ENCODE assay signal across 26 cellular contexts in the genomic region with DNA sequence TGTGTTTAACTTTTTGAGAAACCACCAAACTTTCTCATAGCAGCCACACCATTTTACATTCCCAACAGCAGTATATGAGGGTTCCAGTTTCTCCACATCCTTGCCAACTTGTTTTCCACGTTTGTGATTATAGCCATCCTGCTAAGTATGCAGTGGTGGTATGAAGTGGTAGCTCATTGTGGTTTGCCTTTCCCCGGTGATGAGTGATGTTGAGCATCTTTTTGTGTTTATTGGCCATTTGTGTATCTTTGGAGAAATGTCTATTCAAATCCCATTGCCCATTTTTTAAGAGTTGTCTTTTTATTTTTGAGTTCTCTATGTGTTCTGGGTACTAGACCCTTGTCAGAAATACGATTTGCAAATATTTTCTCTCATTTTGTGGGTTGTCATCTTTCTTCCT. TPM values are rescaled to one million over a fixed set of nuclear protein-coding genes. Genes with fewer than 3 reads are reported as not detected.
DNase-seq lines count a peak whose midpoint lies in the region; ATAC-seq and TF ChIP-seq lines count a peak whose summit lies in the region.
"Had no signal": no experiment of that assay in that cellular context is flagged by ENCODE, and none has a peak within 500 bp of the region (broad histone marks: within the 10 kb centered on the region; RNA-seq: fewer than 3 reads in every experiment).

No MANE protein-coding gene starts in this region.

- H3K27ac ChIP-seq in mesenchymal stem cell (ENCODE audit: low read length, poor library complexity, severe bottlenecking) = no peak overlapping the region
- H3K27ac ChIP-seq: HL-60, SJCRH30 had no signal

- no peak overlapping the region for H2AK5ac ChIP-seq in mesenchymal stem cell (ENCODE audit: low read length, severe bottlenecking)

- H3K23ac ChIP-seq in mesenchymal stem cell (ENCODE audit: low read length in 2 of 2) = no peak overlapping the region

- 84% methylated on average over 3 of the region's 3 CpGs for WGBS in mesenchymal stem cell

- peaks cover 27% of the 10 kb centered on the region for H3K4me1 Mint-ChIP-seq in activated T-cell treated with anti-CD3 and anti-CD28 coated beads, Interleukin-2, amount 50 U/mL, for 24 hours (ENCODE audit: low read depth)
- H3K4me1 Mint-ChIP-seq in HFFc6 (ENCODE audit: low read depth) = peaks cover 10% of the 10 kb centered on the region; the same call in 1 of the 2 replicates
- peaks cover 5 to 6% of the 10 kb centered on the region in 2 donors for H3K4me1 Mint-ChIP-seq in natural killer cell

- H3K4me3 ChIP-seq in AG10803 (ENCODE audit: low read length) (no peak overlapping the region), mesenchymal stem cell (ENCODE audit: insufficient read depth in 1 of 2, low read depth in 1 of 2, low read length in 2 of 2) (no peak overlapping the region)
- H3K4me3 ChIP-seq: K562, SJCRH30 had no signal

- no peak overlapping the region for H3K4ac ChIP-seq in mesenchymal stem cell (ENCODE audit: low read depth in 1 of 2, low read length in 2 of 2)

- H3K9me3 Mint-ChIP-seq in activated T-cell treated with anti-CD3 and anti-CD28 coated beads, Interleukin-2, amount 50 U/mL, for 24 hours = no peaks in the 10 kb centered on the region
- H3K9me3 Mint-ChIP-seq in HFFc6 = no peaks in the 10 kb centered on the region
- no peaks in the 10 kb centered on the region for H3K9me3 Mint-ChIP-seq in natural killer cell
- H3K9me3 Mint-ChIP-seq: CD4-positive, alpha-beta memory T cell had no signal

- H3K4me2 ChIP-seq in mesenchymal stem cell (ENCODE audit: low read length, poor library complexity, severe bottlenecking) = no peak overlapping the region

- H3K4me1 ChIP-seq in mesenchymal stem cell (ENCODE audit: control insufficient read depth, insufficient read depth, low read depth, low read length) = no peaks in the 10 kb centered on the region
- H3K4me1 ChIP-seq: SJCRH30 had no signal

- H2BK15ac ChIP-seq in mesenchymal stem cell (ENCODE audit: low read depth, poor library complexity, severe bottlenecking) = no peak overlapping the region

- H3K27me3 ChIP-seq in mesenchymal stem cell (ENCODE audit: control insufficient read depth in 1 of 2, insufficient read depth in 1 of 2, low read length in 2 of 2) = no peaks in the 10 kb centered on the region
- H3K27me3 ChIP-seq: SJCRH30 had no signal

- no peak overlapping the region for H2BK120ac ChIP-seq in mesenchymal stem cell (ENCODE audit: low read depth, low read length)

- intact Hi-C loops in natural killer cell (cut with micrococcal nuclease) = no loop called here

- no peak overlapping the region for H2BK12ac ChIP-seq in mesenchymal stem cell (ENCODE audit: low read length in 2 of 2)

- no peak overlapping the region for H2AFZ ChIP-seq in mesenchymal stem cell (ENCODE audit: low read depth, low read length)

- H3K36me3 Mint-ChIP-seq in activated T-cell treated with anti-CD3 and anti-CD28 coated beads, Interleukin-2, amount 50 U/mL, for 24 hours (ENCODE audit: low read depth) = peaks cover 94% of the 10 kb centered on the region
- H3K36me3 Mint-ChIP-seq in HFFc6 (ENCODE audit: low read depth) = peaks cover 56% of the 10 kb centered on the region
- peaks cover 20% of the 10 kb centered on the region for H3K36me3 Mint-ChIP-seq in natural killer cell

- no peak overlapping the region for H3K4me3 Mint-ChIP-seq in activated T-cell treated with anti-CD3 and anti-CD28 coated beads, Interleukin-2, amount 50 U/mL, for 24 hours
- H3K4me3 Mint-ChIP-seq in HFFc6 (no peak overlapping the region), natural killer cell (no peak overlapping the region)
- H3K4me3 Mint-ChIP-seq: CD4-positive, alpha-beta memory T cell had no signal

- no peak overlapping the region for H3K14ac ChIP-seq in mesenchymal stem cell (ENCODE audit: low read length in 2 of 2)

- H3K9me3 ChIP-seq in mesenchymal stem cell (ENCODE audit: control insufficient read depth, low read length) = no peaks in the 10 kb centered on the region
- H3K9me3 ChIP-seq: SJCRH30 had no signal

- DNase-seq in activated T-cell treated with anti-CD3 and anti-CD28 coated beads, Interleukin-2, amount 50 U/mL, for 24 hours = no peak
- DNase-seq in activated T-cell treated with anti-CD3 and anti-CD28 coated beads, Interleukin-2, amount 50 U/mL, for 48 hours = no peak
- DNase-seq in AG10803 (ENCODE audit: low read depth) = peak; percentile 35
- no peak for DNase-seq in HFFc6
- no peak for DNase-seq in mesenchymal stem cell
- no peak for DNase-seq in natural killer cell
- DNase-seq in SHP77 (lab: John Stamatoyannopoulos, UW) = no peak
- DNase-seq in anterior cingulate cortex (lab: John Stamatoyannopoulos, UW) = no peak
- DNase-seq: C1 segment of cervical spinal cord; CD4-positive, alpha-beta memory T cell; COR-L47; GF-D8; HCEC 1CT; Kasumi-1; MV-4-11; NCI-H1105; NCI-H1436 treated with DMSO at 0.1 percent for 48 hours; NCI-H187 treated with DMSO at 0.1 percent for 48 hours; NCI-H2171 treated with DMSO at 0.1 percent for 48 hours; NCI-H345; NCI-H524; NCI-H748 treated with DMSO at 0.1 percent for 48 hours; PC-3; SJCRH30 had no signal

- TF ChIP-seq CTCF in AG10803 (conservative IDR thresholded peaks at IDR 0.05; ENCODE audit: low read length) (no peak), HFFc6 (IDR thresholded peaks at IDR 0.05) (no peak), natural killer cell (IDR thresholded peaks at IDR 0.05) (no peak)

- H3K27me3 Mint-ChIP-seq in activated T-cell treated with anti-CD3 and anti-CD28 coated beads, Interleukin-2, amount 50 U/mL, for 24 hours = no peaks in the 10 kb centered on the region
- H3K27me3 Mint-ChIP-seq in HFFc6 (ENCODE audit: insufficient read depth) (no peaks in the 10 kb centered on the region), natural killer cell (ENCODE audit: low read depth in 2 of 2) (no peaks in the 10 kb centered on the region)
- H3K27me3 Mint-ChIP-seq: CD4-positive, alpha-beta memory T cell had no signal

- H3K36me3 ChIP-seq in mesenchymal stem cell (ENCODE audit: control insufficient read depth in 1 of 2, insufficient read depth in 2 of 2, low read depth in 1 of 2, low read length in 2 of 2) = peaks cover 45 to 95% of the 10 kb centered on the region in 2 experiments

- no peak overlapping the region for H3K18ac ChIP-seq in mesenchymal stem cell (ENCODE audit: low read depth in 1 of 2, low read length in 2 of 2)

- peak overlapping the region; percentile 53 for H3K27ac Mint-ChIP-seq in activated T-cell treated with anti-CD3 and anti-CD28 coated beads, Interleukin-2, amount 50 U/mL, for 24 hours
- H3K27ac Mint-ChIP-seq in HFFc6 = peak overlapping the region; percentile 3; the same call in 1 of the 2 replicates
- no peak overlapping the region for H3K27ac Mint-ChIP-seq in natural killer cell

- peaks cover 12% of the 10 kb centered on the region for H3K79me1 ChIP-seq in mesenchymal stem cell (replicated peaks; ENCODE audit: low read length, poor library complexity, severe bottlenecking)

- H3K9ac ChIP-seq in mesenchymal stem cell (ENCODE audit: low read length) = peak overlapping the region; percentile 14

- no peak for ATAC-seq in natural killer cell
- ATAC-seq: K562, PC-3 had no signal

- H4K91ac ChIP-seq in mesenchymal stem cell (ENCODE audit: low read length) = no peak overlapping the region

- no peak overlapping the region for H4K8ac ChIP-seq in mesenchymal stem cell (ENCODE audit: low read length)

- no peak overlapping the region for H2BK5ac ChIP-seq in mesenchymal stem cell (ENCODE audit: low read depth, low read length, poor library complexity, severe bottlenecking)

RNA-seq across cellular contexts. Expression of a gene that starts 17.4 kb away (rescaled TPM):
- total RNA-seq in HFFc6 (2021; fragmentation: NEBNext Ultra II Directional; extraction: Animal tissue kit (Norgen Biotek cat#: 25700)) = 100 to 1,000 TPM; 289 to 358 (median 312) TPM
- polyA plus RNA-seq in mesenchymal stem cell (2013, experiment 1 of 2) = 72.0 TPM
- polyA plus RNA-seq in mesenchymal stem cell (2013, experiment 2 of 2) = 74.7 TPM
- total RNA-seq in natural killer cell = 100 to 1,000 TPM; 164 to 220 (median 173) TPM

RNA-seq across cellular contexts. Expression of a gene that starts 17.6 kb away (rescaled TPM):
- 10 to 100 TPM; 70.2 to 91.7 (median 80.2) TPM for total RNA-seq in HFFc6 (2021; fragmentation: NEBNext Ultra II Directional; extraction: Animal tissue kit (Norgen Biotek cat#: 25700))
- 31.1 TPM for polyA plus RNA-seq in mesenchymal stem cell (2013, experiment 1 of 2)
- 32.7 TPM for polyA plus RNA-seq in mesenchymal stem cell (2013, experiment 2 of 2)
- total RNA-seq in natural killer cell = 10 to 100 TPM; 29.5 to 44.4 (median 31.6) TPM

Comparison
In these comparisons a context has a peak if more than half of its experiments do, and no peak if none do; other contexts are left out.
1. H3K27ac Mint-ChIP-seq: peak in activated T-cell treated with anti-CD3 and anti-CD28 coated beads, Interleukin-2, amount 50 U/mL, for 24 hours (single experiment) and HFFc6 (single experiment); none in natural killer cell (0 of 2).